In genomic region chr13:26255717-26256277, GRCh38 we compare ENCODE assay signal across 8 cellular contexts. TPM values are rescaled to one million over a fixed set of nuclear protein-coding genes. Genes with fewer than 3 reads are reported as not detected.
DNase-seq lines count a peak whose midpoint lies in the region; ATAC-seq and TF ChIP-seq lines count a peak whose summit lies in the region.

No MANE protein-coding gene starts in this region.

- H3K4me1 ChIP-seq in ascending aorta (peaks cover 5 to 11% of the 10 kb centered on the region in 2 donors), mesodermal cell (ENCODE audit: control insufficient read depth, insufficient read depth, low read length, poor library complexity, severe bottlenecking) (no peaks in the 10 kb centered on the region)

- in situ Hi-C loops in G401 (cut with HindIII; ENCODE audit: low sequenced_read_pairs), result no loop called here

- peak in 1 of 3 experiments; percentile 18 for TF ChIP-seq CTCF in ascending aorta (IDR thresholded peaks at IDR 0.05)

- H3K27ac ChIP-seq in ascending aorta (no peak overlapping the region), mesodermal cell (ENCODE audit: low read depth, low read length, severe bottlenecking) (no peak overlapping the region)

- H3K9me3 ChIP-seq in ascending aorta (no peaks in the 10 kb centered on the region), mesodermal cell (ENCODE audit: control insufficient read depth, low read length) (no peaks in the 10 kb centered on the region)

- no peak for ATAC-seq in HG03097 (IDR thresholded peaks at IDR 0.05; ENCODE audit: low FRiP score, unreplicated experiment)

- 51 to 62% methylated on average over 5 to 6 of the region's 10 CpGs for WGBS in mesodermal cell (ENCODE audit: insufficient coverage in 2 of 2), 2 experiments

- H3K27me3 ChIP-seq in ascending aorta, result no peaks in the 10 kb centered on the region

- peak; percentile 47 for DNase-seq in G401 (ENCODE audit: low spot score)
- peak; percentile 29 for DNase-seq in LHCN-M2 (ENCODE audit: low read depth)
- no peak for DNase-seq in ascending aorta (ENCODE audit: low spot score in 2 of 2)
- no peak for DNase-seq in activated CD4-positive, CD25-positive, alpha-beta regulatory T cell (lab: John Stamatoyannopoulos, UW)
- no peak for DNase-seq in activated CD4-positive, CD25-positive, alpha-beta regulatory T cell treated with anti-CD3 and anti-CD28 coated beads, Interleukin-2, amount 50 U/mL, for 72 hours
- DNase-seq in KG1 (lab: John Stamatoyannopoulos, UW), result no peak

- no peaks in the 10 kb centered on the region for H3K36me3 ChIP-seq in ascending aorta
- H3K36me3 ChIP-seq in mesodermal cell (ENCODE audit: control insufficient read depth, insufficient read depth, low read length), result no peaks in the 10 kb centered on the region

- intact Hi-C loops in ascending aorta (cut with DNase I), result loop anchor here (10.0 kb wide), 1 partner anchor 239 kb away; no protein-coding TSS in a partner anchor

- H3K4me3 ChIP-seq in ascending aorta (peak overlapping the region; percentile 28 to 98), mesodermal cell (ENCODE audit: extremely low read depth, insufficient read depth, low read length, poor library complexity, severe bottlenecking) (peak overlapping the region; percentile 72)

RNA-seq across cellular contexts. Expression of gene CDK8, which starts 1.9 kb away (rescaled TPM):
- 27.2 and 29.0 TPM in 2 replicates for total RNA-seq in G401 (2014; rRNA removed; shearing (Covaris generic))
- total RNA-seq in LHCN-M2 (2014; rRNA removed), result 19.8 and 22.5 TPM in 2 replicates
- 6.9 TPM for polyA plus RNA-seq in LHCN-M2 (2012)
- total RNA-seq in ascending aorta, result 4.3 TPM
- 26.9 TPM for polyA plus RNA-seq in mesodermal cell (2013, experiment 1 of 2)
- 28.8 TPM for polyA plus RNA-seq in mesodermal cell (2013, experiment 2 of 2)

RNA-seq across cellular contexts. Expression of gene RNF6, which starts 33.7 kb away (rescaled TPM):
- 13.5 and 23.0 TPM in 2 replicates for total RNA-seq in G401 (2014; rRNA removed; shearing (Covaris generic))
- 41.7 and 47.6 TPM in 2 replicates for total RNA-seq in LHCN-M2 (2014; rRNA removed)
- 15.5 TPM for polyA plus RNA-seq in LHCN-M2 (2012)
- 15.8 TPM for total RNA-seq in ascending aorta
- polyA plus RNA-seq in mesodermal cell (2013, experiment 1 of 2), result 20.9 TPM
- polyA plus RNA-seq in mesodermal cell (2013, experiment 2 of 2), result 24.6 TPM

Comparison
In these comparisons a context has a peak if more than half of its experiments do, and no peak if none do; other contexts are left out.
1. DNase-seq: peak in G401 (single experiment) and LHCN-M2 (single experiment); none in ascending aorta (0 of 2), activated CD4-positive, CD25-positive, alpha-beta regulatory T cell (0 of 4), activated CD4-positive, CD25-positive, alpha-beta regulatory T cell treated with anti-CD3 and anti-CD28 coated beads, Interleukin-2, amount 50 U/mL, for 72 hours (single experiment) and KG1 (single experiment).